In genomic region chr15:90838544-90838943, GRCh38 we compare ENCODE assay signal across 1 cellular context.
TF ChIP-seq lines count a peak whose summit lies in the region.

No MANE protein-coding gene starts in this region.

TF ChIP-seq in H1, 55 proteins besides CTCF, POLR2A, EP300 and RAD21:
- no peak for TF ChIP-seq KDM4A (IDR thresholded peaks at IDR 0.05; ENCODE audit: low read depth, low read length, severe bottlenecking)
- TF ChIP-seq RBBP5 (IDR thresholded peaks at IDR 0.05; ENCODE audit: borderline replicate concordance, low read depth, low read length): no peak
TF ChIP-seq in H1: peak in this region for 0.
